In the genomic region with DNA sequence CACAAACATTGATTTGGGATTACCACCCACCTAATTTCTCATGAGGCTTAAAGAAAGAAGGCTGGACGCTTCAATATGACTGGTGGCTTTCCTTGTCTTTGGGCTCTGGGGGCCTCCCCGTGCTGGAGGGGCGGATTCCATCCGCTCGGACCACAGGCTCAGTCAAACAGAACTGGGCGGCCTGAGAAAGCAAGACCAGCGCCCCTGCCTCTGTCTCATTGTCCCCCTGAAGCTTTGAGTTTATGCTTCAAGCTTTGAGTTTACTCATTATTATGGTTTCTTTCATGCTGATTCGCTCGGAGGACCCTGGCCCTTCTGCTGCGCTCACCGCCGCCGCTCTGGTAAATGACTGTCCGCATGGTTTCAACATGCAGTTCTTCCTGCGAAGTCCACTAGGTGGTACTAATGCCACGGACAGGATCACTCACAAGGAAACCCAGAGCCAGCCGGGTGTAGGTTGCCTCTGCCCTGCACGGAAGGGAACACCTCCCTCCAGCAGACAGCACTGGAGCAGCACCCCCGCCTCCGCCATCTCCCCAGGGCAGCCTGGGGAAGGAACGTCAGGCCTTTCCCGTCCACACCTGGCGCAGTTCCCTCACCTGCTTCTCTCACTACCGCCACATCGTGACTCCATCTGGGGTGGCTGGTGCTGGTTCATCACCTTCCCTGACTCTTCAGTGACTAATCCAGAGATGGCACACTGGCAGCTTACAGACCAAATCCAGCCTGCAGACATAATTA, we compare ENCODE assay signal across 8 cellular contexts. TPM values are rescaled to one million over a fixed set of nuclear protein-coding genes. Genes with fewer than 3 reads are reported as not detected.
DNase-seq lines count a peak whose midpoint lies in the region; ATAC-seq and TF ChIP-seq lines count a peak whose summit lies in the region.

No MANE protein-coding gene starts in this region.

- DNase-seq in A673 (ENCODE audit: low spot score) (peak; percentile 75), GM12865 (ENCODE audit: low read depth) (peak; percentile 42), NCI-H2107 (lab: John Stamatoyannopoulos, UW) (peak; percentile 85), head of caudate nucleus (peak in 41 of 42 donors; percentile 34 to 82 (median 62)), omental fat pad (ENCODE audit: low spot score) (peak; percentile 28), NK-92 (lab: John Stamatoyannopoulos, UW; ENCODE audit: unreplicated experiment) (no peak), OCI-M2 (lab: John Stamatoyannopoulos, UW; ENCODE audit: unreplicated experiment) (no peak)
- DNase-seq in activated T-helper 2 cell treated with anti-CD3 and anti-CD28 coated beads, Interferon-gamma antibody, Interleukin-2, Interleukin-4, amounts not matched to agents 10 μg/mL and 5 μg/mL and 100 μg/mL, durations not matched to agents 14 hours and 24 hours and 36 hours (ENCODE audit: low spot score) = no peak

- H3K27me3 ChIP-seq in A673 (replicated peaks; ENCODE audit: insufficient read depth, low read depth, low read length, poor library complexity) = peaks cover 36% of the 10 kb centered on the region

- H3K4me1 ChIP-seq in A673 (ENCODE audit: insufficient read depth, low read length, poor library complexity, severe bottlenecking) = no peaks in the 10 kb centered on the region

- H3K36me3 Mint-ChIP-seq in activated T-helper 2 cell treated with anti-CD3 and anti-CD28 coated beads, Interferon-gamma antibody, Interleukin-2, Interleukin-4, amounts not matched to agents 10 μg/mL and 5 μg/mL and 100 μg/mL, durations not matched to agents 14 hours and 24 hours and 36 hours (ENCODE audit: low read depth) = peaks cover 83% of the 10 kb centered on the region

- no peaks in the 10 kb centered on the region for H3K9me3 ChIP-seq in A673 (ENCODE audit: low read depth, low read length, poor library complexity, severe bottlenecking)

- POLR2A ChIA-PET in A673 (lab: Charles Lee; ENCODE audit: low non-redundant PET) = no interaction called here

- no peak overlapping the region for H3K4me3 ChIP-seq in A673 (ENCODE audit: low read depth, low read length, poor library complexity, severe bottlenecking)
- no peak overlapping the region for H3K4me3 ChIP-seq in GM12865 (ENCODE audit: low read depth, low read length)

- no peaks in the 10 kb centered on the region for H3K4me1 Mint-ChIP-seq in activated T-helper 2 cell treated with anti-CD3 and anti-CD28 coated beads, Interferon-gamma antibody, Interleukin-2, Interleukin-4, amounts not matched to agents 10 μg/mL and 5 μg/mL and 100 μg/mL, durations not matched to agents 14 hours and 24 hours and 36 hours (ENCODE audit: low read depth)

- intact Hi-C loops in A673 (cut with micrococcal nuclease; ENCODE audit: unreplicated experiment) = loop anchor here (2.0 to 5.0 kb wide), 2 partner anchors 220 to 451 kb away; no protein-coding TSS in a partner anchor
- intact Hi-C loops in activated T-helper 2 cell treated with anti-CD3 and anti-CD28 coated beads, Interferon-gamma antibody, Interleukin-2, Interleukin-4, amounts not matched to agents 10 μg/mL and 5 μg/mL and 100 μg/mL, durations not matched to agents 14 hours and 24 hours and 36 hours (cut with micrococcal nuclease) = no loop called here
- intact Hi-C loops in head of caudate nucleus (cut with DNase I) = no loop called here

- TF ChIP-seq CTCF in A673 (conservative IDR thresholded peaks at IDR 0.05; ENCODE audit: low read depth, low read length) (peak; percentile 63), GM12865 (IDR thresholded peaks at IDR 0.05; ENCODE audit: insufficient read depth, low read depth, low read length, missing control alignments) (peak; percentile 31), omental fat pad (IDR thresholded peaks at IDR 0.05) (peak in 1 of 3 donors; percentile 11)

- peak overlapping the region; percentile 42 for H3K27ac Mint-ChIP-seq in activated T-helper 2 cell treated with anti-CD3 and anti-CD28 coated beads, Interferon-gamma antibody, Interleukin-2, Interleukin-4, amounts not matched to agents 10 μg/mL and 5 μg/mL and 100 μg/mL, durations not matched to agents 14 hours and 24 hours and 36 hours

- peak; percentile 97 for ATAC-seq in omental fat pad (ENCODE audit: low FRiP score)

- H3K36me3 ChIP-seq in A673 (ENCODE audit: insufficient read depth, low read length, poor library complexity, severe bottlenecking) = no peaks in the 10 kb centered on the region

- H3K27ac ChIP-seq in A673 (ENCODE audit: low read depth, low read length, poor library complexity, severe bottlenecking) = no peak overlapping the region

- no TSS peak for BruUV-seq in A673 (replicated peaks; lab: Mats Ljungman, UMichigan)

- CTCF ChIA-PET in A673 (lab: Charles Lee) = no interaction called here

- H3K27me3 Mint-ChIP-seq in activated T-helper 2 cell treated with anti-CD3 and anti-CD28 coated beads, Interferon-gamma antibody, Interleukin-2, Interleukin-4, amounts not matched to agents 10 μg/mL and 5 μg/mL and 100 μg/mL, durations not matched to agents 14 hours and 24 hours and 36 hours (ENCODE audit: low read depth) = no peaks in the 10 kb centered on the region

- H3K4me3 Mint-ChIP-seq in activated T-helper 2 cell treated with anti-CD3 and anti-CD28 coated beads, Interferon-gamma antibody, Interleukin-2, Interleukin-4, amounts not matched to agents 10 μg/mL and 5 μg/mL and 100 μg/mL, durations not matched to agents 14 hours and 24 hours and 36 hours (ENCODE audit: low read depth) = no peak overlapping the region

- H3K9me3 Mint-ChIP-seq in activated T-helper 2 cell treated with anti-CD3 and anti-CD28 coated beads, Interferon-gamma antibody, Interleukin-2, Interleukin-4, amounts not matched to agents 10 μg/mL and 5 μg/mL and 100 μg/mL, durations not matched to agents 14 hours and 24 hours and 36 hours = no peaks in the 10 kb centered on the region

RNA-seq across cellular contexts. Expression of a gene that starts 13.2 kb away (rescaled TPM):
- 11.6 and 15.5 TPM in 2 replicates for total RNA-seq in A673 (2021)
- total RNA-seq in activated T-helper 2 cell treated with anti-CD3 and anti-CD28 coated beads, Interferon-gamma antibody, Interleukin-2, Interleukin-4, amounts not matched to agents 10 μg/mL and 5 μg/mL and 100 μg/mL, durations not matched to agents 14 hours and 24 hours and 36 hours = 8.7 and 9.5 TPM in 2 replicates
- total RNA-seq in omental fat pad = 10 to 100 TPM in 1 of 4 donors, 1 to 10 TPM in 3; 4.2 to 13.5 (median 5.3) TPM

RNA-seq across cellular contexts. Expression of a gene that starts 34.2 kb away (rescaled TPM):
- 2.0 and 2.6 TPM in 2 replicates for total RNA-seq in A673 (2021)
- 557 and 561 TPM in 2 replicates for total RNA-seq in activated T-helper 2 cell treated with anti-CD3 and anti-CD28 coated beads, Interferon-gamma antibody, Interleukin-2, Interleukin-4, amounts not matched to agents 10 μg/mL and 5 μg/mL and 100 μg/mL, durations not matched to agents 14 hours and 24 hours and 36 hours
- 100 to 1,000 TPM in 2 of 4 donors, 10 to 100 TPM in 2; 73.3 to 116 (median 92.6) TPM for total RNA-seq in omental fat pad

Comparison
In these comparisons a context has a peak if more than half of its experiments do, and no peak if none do; other contexts are left out.
1. DNase-seq: peak in A673 (single experiment), GM12865 (single experiment), NCI-H2107 (single experiment), head of caudate nucleus (41 of 42) and omental fat pad (single experiment); none in activated T-helper 2 cell treated with anti-CD3 and anti-CD28 coated beads, Interferon-gamma antibody, Interleukin-2, Interleukin-4, amounts not matched to agents 10 μg/mL and 5 μg/mL and 100 μg/mL, durations not matched to agents 14 hours and 24 hours and 36 hours (single experiment), NK-92 (single experiment) and OCI-M2 (single experiment).
2. RNA of a gene that starts 34.2 kb away (total RNA-seq): 557 to 561 TPM in activated T-helper 2 cell treated with anti-CD3 and anti-CD28 coated beads, Interferon-gamma antibody, Interleukin-2, Interleukin-4, amounts not matched to agents 10 μg/mL and 5 μg/mL and 100 μg/mL, durations not matched to agents 14 hours and 24 hours and 36 hours and 73.3 to 116 TPM in omental fat pad; 2.0 to 2.6 TPM in A673; every median in the first group is over 10 times any median in the second.